Comparison of ENCODE assay signal across 8 cellular contexts in genomic region chr4:146945556-146946374, GRCh38. TPM values are rescaled to one million over a fixed set of nuclear protein-coding genes. Genes with fewer than 3 reads are reported as not detected.
A peak's percentile ranks its signal among the peaks of the same experiment; 100 is the strongest.
DNase-seq lines count a peak whose midpoint lies in the region; ATAC-seq and TF ChIP-seq lines count a peak whose summit lies in the region.

Gene TTC29 (minus strand): TSS chr4:146945864. CDS start chr4:146939895, 5,969 bp downstream.

- H3K9me3 Mint-ChIP-seq in activated T-helper 1 cell treated with anti-CD3 and anti-CD28 coated beads, Interleukin-12 subunit alpha, Interleukin-12 subunit beta, Interleukin-2, Interleukin-4 antibody, amounts not matched to agents 30 ng/mL and 10 ng/mL and 1 ng/mL, durations not matched to agents 14 hours and 24 hours and 36 hours: no peaks in the 10 kb centered on the region
- peaks cover 0 to 5% (median 0%) of the 10 kb centered on the region in 7 donors for H3K9me3 Mint-ChIP-seq in naive B cell

- intact Hi-C loops in PC-9 (cut with micrococcal nuclease; ENCODE audit: unreplicated experiment): loop anchor here (10.0 kb wide), 1 partner anchor 149 kb away; no protein-coding TSS in a partner anchor
- intact Hi-C loops in activated T-helper 1 cell treated with anti-CD3 and anti-CD28 coated beads, Interleukin-12 subunit alpha, Interleukin-12 subunit beta, Interleukin-2, Interleukin-4 antibody, amounts not matched to agents 30 ng/mL and 10 ng/mL and 1 ng/mL, durations not matched to agents 14 hours and 24 hours and 36 hours (cut with micrococcal nuclease): loop anchor here (10.0 kb wide), 1 partner anchor 421 kb away; the partner anchor contains the start of gene SLC10A7

- H3K4me3 Mint-ChIP-seq in activated T-helper 1 cell treated with anti-CD3 and anti-CD28 coated beads, Interleukin-12 subunit alpha, Interleukin-12 subunit beta, Interleukin-2, Interleukin-4 antibody, amounts not matched to agents 30 ng/mL and 10 ng/mL and 1 ng/mL, durations not matched to agents 14 hours and 24 hours and 36 hours: peak within 1 kb of the TSS; percentile 55
- H3K4me3 Mint-ChIP-seq in naive B cell: peak within 1 kb of the TSS; percentile 69 to 87 (median 84)

- ATAC-seq in GM21515 (IDR thresholded peaks at IDR 0.05; ENCODE audit: unreplicated experiment) (peak; percentile 100), naive B cell (ENCODE audit: low read depth in 2 of 2) (peak; percentile 97 to 99)

- no peaks in the 10 kb centered on the region for H3K9me3 ChIP-seq in HUES48 (ENCODE audit: control insufficient read depth, insufficient read depth, low read length)
- no peaks in the 10 kb centered on the region for H3K9me3 ChIP-seq in PC-9 (ENCODE audit: insufficient read depth, low read depth)
- H3K9me3 ChIP-seq in fibroblast of lung (ENCODE audit: control insufficient read depth, insufficient read depth, low read depth, low read length): no peaks in the 10 kb centered on the region

- BruUV-seq in PC-9 (replicated peaks; lab: Mats Ljungman, UMichigan): no TSS peak

- H3K79me2 ChIP-seq in PC-9 (ENCODE audit: low read depth) (no peaks in the 10 kb centered on the region), fibroblast of lung (ENCODE audit: control insufficient read depth, insufficient read depth, low read length) (no peaks in the 10 kb centered on the region)

- H3K4me1 ChIP-seq in HUES48 (ENCODE audit: control insufficient read depth, insufficient read depth, low read length) (peaks cover 23% of the 10 kb centered on the region), PC-9 (replicated peaks; ENCODE audit: insufficient read depth) (0 out of 2 replicates have a peak, but pooled peaks cover 6% of the 10 kb centered on the region), fibroblast of lung (ENCODE audit: control insufficient read depth, extremely low read depth, insufficient read depth, low read length) (no peaks in the 10 kb centered on the region)

- H3K27me3 ChIP-seq in HUES48 (ENCODE audit: control insufficient read depth, insufficient read depth, low read length): peaks cover 12% of the 10 kb centered on the region
- H3K27me3 ChIP-seq in PC-9 (ENCODE audit: insufficient read depth, low read depth): no peaks in the 10 kb centered on the region; the same call in 1 of the 2 replicates
- no peaks in the 10 kb centered on the region for H3K27me3 ChIP-seq in fibroblast of lung (ENCODE audit: control insufficient read depth, insufficient read depth, low read length)

- H4K20me1 ChIP-seq in PC-9 (ENCODE audit: insufficient read depth) (no peaks in the 10 kb centered on the region), fibroblast of lung (ENCODE audit: control insufficient read depth, extremely low read depth, insufficient read depth, low read length) (no peaks in the 10 kb centered on the region)

- peak within 1 kb of the TSS; percentile 74 for H2AFZ ChIP-seq in PC-9
- H2AFZ ChIP-seq in fibroblast of lung (ENCODE audit: low read length): peak within 1 kb of the TSS; percentile 96

- H3K4me2 ChIP-seq in PC-9: peak within 1 kb of the TSS; percentile 86
- peak within 1 kb of the TSS; percentile 98 for H3K4me2 ChIP-seq in fibroblast of lung (ENCODE audit: extremely low read depth, insufficient read depth, low read length)

- H3K27ac ChIP-seq in HUES48 (ENCODE audit: low read depth, low read length) (no peak within 1 kb of the TSS), PC-9 (no peak within 1 kb of the TSS), fibroblast of lung (ENCODE audit: insufficient read depth, low read length) (no peak within 1 kb of the TSS)

- no peak within 1 kb of the TSS for H3K27ac Mint-ChIP-seq in activated T-helper 1 cell treated with anti-CD3 and anti-CD28 coated beads, Interleukin-12 subunit alpha, Interleukin-12 subunit beta, Interleukin-2, Interleukin-4 antibody, amounts not matched to agents 30 ng/mL and 10 ng/mL and 1 ng/mL, durations not matched to agents 14 hours and 24 hours and 36 hours
- H3K27ac Mint-ChIP-seq in naive B cell: peak within 1 kb of the TSS in 5 of 6 donors; percentile 11 to 74 (median 48)

- H3K36me3 ChIP-seq in HUES48 (ENCODE audit: control insufficient read depth, insufficient read depth, low read length) (no peaks in the 10 kb centered on the region), PC-9 (ENCODE audit: low read depth) (no peaks in the 10 kb centered on the region), fibroblast of lung (ENCODE audit: control insufficient read depth, insufficient read depth, low read length) (no peaks in the 10 kb centered on the region)

- H3K36me3 Mint-ChIP-seq in activated T-helper 1 cell treated with anti-CD3 and anti-CD28 coated beads, Interleukin-12 subunit alpha, Interleukin-12 subunit beta, Interleukin-2, Interleukin-4 antibody, amounts not matched to agents 30 ng/mL and 10 ng/mL and 1 ng/mL, durations not matched to agents 14 hours and 24 hours and 36 hours (ENCODE audit: low read depth): no peaks in the 10 kb centered on the region
- H3K36me3 Mint-ChIP-seq in naive B cell: no peaks in the 10 kb centered on the region

- peak; percentile 98 for DNase-seq in D341Med (ENCODE audit: low spot score)
- DNase-seq in PC-9: peak; percentile 62 to 90
- DNase-seq in activated T-helper 1 cell treated with anti-CD3 and anti-CD28 coated beads, Interleukin-12 subunit alpha, Interleukin-12 subunit beta, Interleukin-2, Interleukin-4 antibody, amounts not matched to agents 30 ng/mL and 10 ng/mL and 1 ng/mL, durations not matched to agents 14 hours and 24 hours and 36 hours (ENCODE audit: low spot score): peak; percentile 79
- peak; percentile 79 to 80 for DNase-seq in fibroblast of lung (ENCODE audit: low read depth in 2 of 2)
- DNase-seq in naive B cell: peak; percentile 66
- peak; percentile 71 to 75 for DNase-seq in stimulated activated CD8-positive, alpha-beta memory T cell treated with anti-CD3 and anti-CD28 coated beads, Interleukin-7, amount 100 ng/mL, for 4 hours (ENCODE audit: low read depth in 2 of 2)

- H3K4me3 ChIP-seq in HUES48 (ENCODE audit: low read depth, low read length): peak within 1 kb of the TSS; percentile 63
- peak within 1 kb of the TSS; percentile 58 for H3K4me3 ChIP-seq in PC-9
- peak within 1 kb of the TSS; percentile 60 to 79 (median 67) for H3K4me3 ChIP-seq in fibroblast of lung (replicated peaks in 1 of 4; ENCODE audit: control extremely low read depth in 1 of 4, insufficient read depth in 1 of 4, low read depth in 3 of 4, low read length in 4 of 4)

- H3K9me2 ChIP-seq in PC-9 (ENCODE audit: insufficient read depth): no peaks in the 10 kb centered on the region

- H3K27me3 Mint-ChIP-seq in activated T-helper 1 cell treated with anti-CD3 and anti-CD28 coated beads, Interleukin-12 subunit alpha, Interleukin-12 subunit beta, Interleukin-2, Interleukin-4 antibody, amounts not matched to agents 30 ng/mL and 10 ng/mL and 1 ng/mL, durations not matched to agents 14 hours and 24 hours and 36 hours (ENCODE audit: insufficient read depth): peaks cover 31% of the 10 kb centered on the region
- peaks cover 4 to 14% (median 9%) of the 10 kb centered on the region in 3 donors for H3K27me3 Mint-ChIP-seq in naive B cell

- POLR2A ChIA-PET in PC-9 (lab: Charles Lee; ENCODE audit: unreplicated experiment): no interaction called here

- H3K9ac ChIP-seq in HUES48 (ENCODE audit: low read depth, low read length) (no peak within 1 kb of the TSS), fibroblast of lung (ENCODE audit: insufficient read depth, low read length) (no peak within 1 kb of the TSS)

- H3F3A ChIP-seq in PC-9 (ENCODE audit: insufficient read depth, low read depth): no peaks in the 10 kb centered on the region

- CTCF ChIA-PET in PC-9 (lab: Charles Lee): no interaction called here

- peaks cover 22% of the 10 kb centered on the region for H3K4me1 Mint-ChIP-seq in activated T-helper 1 cell treated with anti-CD3 and anti-CD28 coated beads, Interleukin-12 subunit alpha, Interleukin-12 subunit beta, Interleukin-2, Interleukin-4 antibody, amounts not matched to agents 30 ng/mL and 10 ng/mL and 1 ng/mL, durations not matched to agents 14 hours and 24 hours and 36 hours (ENCODE audit: low read depth)
- peaks cover 26 to 29% (median 27%) of the 10 kb centered on the region in 3 donors for H3K4me1 Mint-ChIP-seq in naive B cell

- TF ChIP-seq CTCF in PC-9 (conservative IDR thresholded peaks at IDR 0.05) (no peak), fibroblast of lung (conservative IDR thresholded peaks at IDR 0.05 in 1 of 2, IDR thresholded peaks at IDR 0.05 in 1 of 2; ENCODE audit: low read depth in 1 of 2, low read length in 2 of 2) (no peak)

RNA-seq across cellular contexts. Expression of gene TTC29, which starts in this region (rescaled TPM):
- total RNA-seq in PC-9 (2021) (not detected in 2 replicates), fibroblast of lung (not detected in 2 replicates)
- total RNA-seq in activated T-helper 1 cell treated with anti-CD3 and anti-CD28 coated beads, Interleukin-12 subunit alpha, Interleukin-12 subunit beta, Interleukin-2, Interleukin-4 antibody, amounts not matched to agents 30 ng/mL and 10 ng/mL and 1 ng/mL, durations not matched to agents 14 hours and 24 hours and 36 hours: not detected in 2 replicates
- polyA plus RNA-seq in fibroblast of lung (0.03 TPM in 2 replicates), naive B cell (ENCODE audit: low read depth in 6 of 6) (not detected)
- not detected in 2 replicates for polyA plus RNA-seq in fibroblast of lung (2012)
- not detected in 2 replicates for polyA minus RNA-seq in fibroblast of lung (ENCODE audit: low replicate concordance)

Comparison
In these comparisons a context has a peak if more than half of its experiments do, and no peak if none do; other contexts are left out.
1. Peak in DNase-seq, H3K4me3 ChIP-seq and H3K4me2 ChIP-seq in PC-9; RNA of the gene not detected or under 1 TPM.
2. Peak in DNase-seq in activated T-helper 1 cell treated with anti-CD3 and anti-CD28 coated beads, Interleukin-12 subunit alpha, Interleukin-12 subunit beta, Interleukin-2, Interleukin-4 antibody, amounts not matched to agents 30 ng/mL and 10 ng/mL and 1 ng/mL, durations not matched to agents 14 hours and 24 hours and 36 hours; RNA of the gene not detected or under 1 TPM.
3. Peak in DNase-seq, H3K4me3 ChIP-seq and H3K4me2 ChIP-seq in fibroblast of lung; RNA of the gene not detected or under 1 TPM.
4. Peak in DNase-seq and ATAC-seq in naive B cell; RNA of the gene not detected or under 1 TPM.